In the genomic region with DNA sequence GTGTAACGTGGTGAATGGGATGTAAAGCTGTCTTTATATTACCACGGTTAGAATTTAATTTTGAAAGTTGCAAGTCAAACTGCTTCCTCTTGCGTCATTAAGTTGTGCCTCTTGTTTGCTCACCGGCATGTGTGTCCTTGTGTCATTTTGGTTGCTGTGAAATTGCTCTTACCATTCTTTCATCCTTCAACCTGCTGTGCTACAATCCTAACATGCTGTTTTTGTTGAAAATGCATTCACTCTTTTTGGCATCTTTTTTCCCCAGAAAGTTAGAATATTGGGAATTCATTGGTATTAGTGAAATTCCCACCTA, we compare ENCODE assay signal across 2 cellular contexts.
A peak's percentile ranks its signal among the peaks of the same experiment; 100 is the strongest.
TF ChIP-seq lines count a peak whose summit lies in the region.

No MANE protein-coding gene starts in this region.

TF ChIP-seq in GM23338, 12 proteins besides CTCF, POLR2A, EP300 and RAD21 (continues in another document):
- TF ChIP-seq CREB1 (CRISPR knock-in tag; IDR thresholded peaks at IDR 0.05; ENCODE audit: low read depth) (no peak), STAT1 (IDR thresholded peaks at IDR 0.05; ENCODE audit: unreplicated experiment) (no peak), JUNB (IDR thresholded peaks at IDR 0.05; ENCODE audit: unreplicated experiment) (no peak), EZH2 (IDR thresholded peaks at IDR 0.05; ENCODE audit: low read depth, unreplicated experiment) (no peak), POLR2AphosphoS5 (IDR thresholded peaks at IDR 0.05; ENCODE audit: low read depth) (no peak), EZH2phosphoT487 (IDR thresholded peaks at IDR 0.05; ENCODE audit: unreplicated experiment) (no peak), ZNF114 (CRISPR knock-in tag; IDR thresholded peaks at IDR 0.05) (no peak), NANOG (IDR thresholded peaks at IDR 0.05; ENCODE audit: borderline replicate concordance) (no peak)
- TF ChIP-seq, protein P1, sequence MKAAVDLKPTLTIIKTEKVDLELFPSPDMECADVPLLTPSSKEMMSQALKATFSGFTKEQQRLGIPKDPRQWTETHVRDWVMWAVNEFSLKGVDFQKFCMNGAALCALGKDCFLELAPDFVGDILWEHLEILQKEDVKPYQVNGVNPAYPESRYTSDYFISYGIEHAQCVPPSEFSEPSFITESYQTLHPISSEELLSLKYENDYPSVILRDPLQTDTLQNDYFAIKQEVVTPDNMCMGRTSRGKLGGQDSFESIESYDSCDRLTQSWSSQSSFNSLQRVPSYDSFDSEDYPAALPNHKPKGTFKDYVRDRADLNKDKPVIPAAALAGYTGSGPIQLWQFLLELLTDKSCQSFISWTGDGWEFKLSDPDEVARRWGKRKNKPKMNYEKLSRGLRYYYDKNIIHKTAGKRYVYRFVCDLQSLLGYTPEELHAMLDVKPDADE (IDR thresholded peaks at IDR 0.05), result no peak
- TF ChIP-seq, protein P2, sequence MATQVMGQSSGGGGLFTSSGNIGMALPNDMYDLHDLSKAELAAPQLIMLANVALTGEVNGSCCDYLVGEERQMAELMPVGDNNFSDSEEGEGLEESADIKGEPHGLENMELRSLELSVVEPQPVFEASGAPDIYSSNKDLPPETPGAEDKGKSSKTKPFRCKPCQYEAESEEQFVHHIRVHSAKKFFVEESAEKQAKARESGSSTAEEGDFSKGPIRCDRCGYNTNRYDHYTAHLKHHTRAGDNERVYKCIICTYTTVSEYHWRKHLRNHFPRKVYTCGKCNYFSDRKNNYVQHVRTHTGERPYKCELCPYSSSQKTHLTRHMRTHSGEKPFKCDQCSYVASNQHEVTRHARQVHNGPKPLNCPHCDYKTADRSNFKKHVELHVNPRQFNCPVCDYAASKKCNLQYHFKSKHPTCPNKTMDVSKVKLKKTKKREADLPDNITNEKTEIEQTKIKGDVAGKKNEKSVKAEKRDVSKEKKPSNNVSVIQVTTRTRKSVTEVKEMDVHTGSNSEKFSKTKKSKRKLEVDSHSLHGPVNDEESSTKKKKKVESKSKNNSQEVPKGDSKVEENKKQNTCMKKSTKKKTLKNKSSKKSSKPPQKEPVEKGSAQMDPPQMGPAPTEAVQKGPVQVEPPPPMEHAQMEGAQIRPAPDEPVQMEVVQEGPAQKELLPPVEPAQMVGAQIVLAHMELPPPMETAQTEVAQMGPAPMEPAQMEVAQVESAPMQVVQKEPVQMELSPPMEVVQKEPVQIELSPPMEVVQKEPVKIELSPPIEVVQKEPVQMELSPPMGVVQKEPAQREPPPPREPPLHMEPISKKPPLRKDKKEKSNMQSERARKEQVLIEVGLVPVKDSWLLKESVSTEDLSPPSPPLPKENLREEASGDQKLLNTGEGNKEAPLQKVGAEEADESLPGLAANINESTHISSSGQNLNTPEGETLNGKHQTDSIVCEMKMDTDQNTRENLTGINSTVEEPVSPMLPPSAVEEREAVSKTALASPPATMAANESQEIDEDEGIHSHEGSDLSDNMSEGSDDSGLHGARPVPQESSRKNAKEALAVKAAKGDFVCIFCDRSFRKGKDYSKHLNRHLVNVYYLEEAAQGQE (IDR thresholded peaks at IDR 0.05; ENCODE audit: unreplicated experiment), result no peak
- TF ChIP-seq, protein P3, sequence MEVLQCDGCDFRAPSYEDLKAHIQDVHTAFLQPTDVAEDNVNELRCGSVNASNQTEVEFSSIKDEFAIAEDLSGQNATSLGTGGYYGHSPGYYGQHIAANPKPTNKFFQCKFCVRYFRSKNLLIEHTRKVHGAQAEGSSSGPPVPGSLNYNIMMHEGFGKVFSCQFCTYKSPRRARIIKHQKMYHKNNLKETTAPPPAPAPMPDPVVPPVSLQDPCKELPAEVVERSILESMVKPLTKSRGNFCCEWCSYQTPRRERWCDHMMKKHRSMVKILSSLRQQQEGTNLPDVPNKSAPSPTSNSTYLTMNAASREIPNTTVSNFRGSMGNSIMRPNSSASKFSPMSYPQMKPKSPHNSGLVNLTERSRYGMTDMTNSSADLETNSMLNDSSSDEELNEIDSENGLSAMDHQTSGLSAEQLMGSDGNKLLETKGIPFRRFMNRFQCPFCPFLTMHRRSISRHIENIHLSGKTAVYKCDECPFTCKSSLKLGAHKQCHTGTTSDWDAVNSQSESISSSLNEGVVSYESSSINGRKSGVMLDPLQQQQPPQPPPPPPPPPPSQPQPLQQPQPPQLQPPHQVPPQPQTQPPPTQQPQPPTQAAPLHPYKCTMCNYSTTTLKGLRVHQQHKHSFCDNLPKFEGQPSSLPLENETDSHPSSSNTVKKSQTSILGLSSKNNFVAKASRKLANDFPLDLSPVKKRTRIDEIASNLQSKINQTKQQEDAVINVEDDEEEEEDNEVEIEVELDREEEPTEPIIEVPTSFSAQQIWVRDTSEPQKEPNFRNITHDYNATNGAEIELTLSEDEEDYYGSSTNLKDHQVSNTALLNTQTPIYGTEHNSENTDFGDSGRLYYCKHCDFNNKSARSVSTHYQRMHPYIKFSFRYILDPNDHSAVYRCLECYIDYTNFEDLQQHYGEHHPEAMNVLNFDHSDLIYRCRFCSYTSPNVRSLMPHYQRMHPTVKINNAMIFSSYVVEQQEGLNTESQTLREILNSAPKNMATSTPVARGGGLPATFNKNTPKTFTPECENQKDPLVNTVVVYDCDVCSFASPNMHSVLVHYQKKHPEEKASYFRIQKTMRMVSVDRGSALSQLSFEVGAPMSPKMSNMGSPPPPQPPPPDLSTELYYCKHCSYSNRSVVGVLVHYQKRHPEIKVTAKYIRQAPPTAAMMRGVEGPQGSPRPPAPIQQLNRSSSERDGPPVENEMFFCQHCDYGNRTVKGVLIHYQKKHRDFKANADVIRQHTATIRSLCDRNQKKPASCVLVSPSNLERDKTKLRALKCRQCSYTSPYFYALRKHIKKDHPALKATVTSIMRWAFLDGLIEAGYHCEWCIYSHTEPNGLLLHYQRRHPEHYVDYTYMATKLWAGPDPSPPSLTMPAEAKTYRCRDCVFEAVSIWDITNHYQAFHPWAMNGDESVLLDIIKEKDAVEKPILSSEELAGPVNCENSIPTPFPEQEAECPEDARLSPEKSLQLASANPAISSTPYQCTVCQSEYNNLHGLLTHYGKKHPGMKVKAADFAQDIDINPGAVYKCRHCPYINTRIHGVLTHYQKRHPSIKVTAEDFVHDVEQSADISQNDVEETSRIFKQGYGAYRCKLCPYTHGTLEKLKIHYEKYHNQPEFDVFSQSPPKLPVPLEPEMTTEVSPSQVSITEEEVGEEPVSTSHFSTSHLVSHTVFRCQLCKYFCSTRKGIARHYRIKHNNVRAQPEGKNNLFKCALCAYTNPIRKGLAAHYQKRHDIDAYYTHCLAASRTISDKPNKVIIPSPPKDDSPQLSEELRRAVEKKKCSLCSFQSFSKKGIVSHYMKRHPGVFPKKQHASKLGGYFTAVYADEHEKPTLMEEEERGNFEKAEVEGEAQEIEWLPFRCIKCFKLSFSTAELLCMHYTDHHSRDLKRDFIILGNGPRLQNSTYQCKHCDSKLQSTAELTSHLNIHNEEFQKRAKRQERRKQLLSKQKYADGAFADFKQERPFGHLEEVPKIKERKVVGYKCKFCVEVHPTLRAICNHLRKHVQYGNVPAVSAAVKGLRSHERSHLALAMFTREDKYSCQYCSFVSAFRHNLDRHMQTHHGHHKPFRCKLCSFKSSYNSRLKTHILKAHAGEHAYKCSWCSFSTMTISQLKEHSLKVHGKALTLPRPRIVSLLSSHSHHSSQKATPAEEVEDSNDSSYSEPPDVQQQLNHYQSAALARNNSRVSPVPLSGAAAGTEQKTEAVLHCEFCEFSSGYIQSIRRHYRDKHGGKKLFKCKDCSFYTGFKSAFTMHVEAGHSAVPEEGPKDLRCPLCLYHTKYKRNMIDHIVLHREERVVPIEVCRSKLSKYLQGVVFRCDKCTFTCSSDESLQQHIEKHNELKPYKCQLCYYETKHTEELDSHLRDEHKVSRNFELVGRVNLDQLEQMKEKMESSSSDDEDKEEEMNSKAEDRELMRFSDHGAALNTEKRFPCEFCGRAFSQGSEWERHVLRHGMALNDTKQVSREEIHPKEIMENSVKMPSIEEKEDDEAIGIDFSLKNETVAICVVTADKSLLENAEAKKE (CRISPR knock-in tag; IDR thresholded peaks at IDR 0.05), result no peak

TF ChIP-seq in HepG2, 621 proteins besides CTCF, POLR2A, EP300 and RAD21 (continues in another document):
- no peak for TF ChIP-seq ELF4 (CRISPR knock-in tag; IDR thresholded peaks at IDR 0.05; ENCODE audit: borderline replicate concordance)
- no peak for TF ChIP-seq KLF15 (CRISPR knock-in tag; IDR thresholded peaks at IDR 0.05; ENCODE audit: borderline replicate concordance)
- TF ChIP-seq, protein P4, sequence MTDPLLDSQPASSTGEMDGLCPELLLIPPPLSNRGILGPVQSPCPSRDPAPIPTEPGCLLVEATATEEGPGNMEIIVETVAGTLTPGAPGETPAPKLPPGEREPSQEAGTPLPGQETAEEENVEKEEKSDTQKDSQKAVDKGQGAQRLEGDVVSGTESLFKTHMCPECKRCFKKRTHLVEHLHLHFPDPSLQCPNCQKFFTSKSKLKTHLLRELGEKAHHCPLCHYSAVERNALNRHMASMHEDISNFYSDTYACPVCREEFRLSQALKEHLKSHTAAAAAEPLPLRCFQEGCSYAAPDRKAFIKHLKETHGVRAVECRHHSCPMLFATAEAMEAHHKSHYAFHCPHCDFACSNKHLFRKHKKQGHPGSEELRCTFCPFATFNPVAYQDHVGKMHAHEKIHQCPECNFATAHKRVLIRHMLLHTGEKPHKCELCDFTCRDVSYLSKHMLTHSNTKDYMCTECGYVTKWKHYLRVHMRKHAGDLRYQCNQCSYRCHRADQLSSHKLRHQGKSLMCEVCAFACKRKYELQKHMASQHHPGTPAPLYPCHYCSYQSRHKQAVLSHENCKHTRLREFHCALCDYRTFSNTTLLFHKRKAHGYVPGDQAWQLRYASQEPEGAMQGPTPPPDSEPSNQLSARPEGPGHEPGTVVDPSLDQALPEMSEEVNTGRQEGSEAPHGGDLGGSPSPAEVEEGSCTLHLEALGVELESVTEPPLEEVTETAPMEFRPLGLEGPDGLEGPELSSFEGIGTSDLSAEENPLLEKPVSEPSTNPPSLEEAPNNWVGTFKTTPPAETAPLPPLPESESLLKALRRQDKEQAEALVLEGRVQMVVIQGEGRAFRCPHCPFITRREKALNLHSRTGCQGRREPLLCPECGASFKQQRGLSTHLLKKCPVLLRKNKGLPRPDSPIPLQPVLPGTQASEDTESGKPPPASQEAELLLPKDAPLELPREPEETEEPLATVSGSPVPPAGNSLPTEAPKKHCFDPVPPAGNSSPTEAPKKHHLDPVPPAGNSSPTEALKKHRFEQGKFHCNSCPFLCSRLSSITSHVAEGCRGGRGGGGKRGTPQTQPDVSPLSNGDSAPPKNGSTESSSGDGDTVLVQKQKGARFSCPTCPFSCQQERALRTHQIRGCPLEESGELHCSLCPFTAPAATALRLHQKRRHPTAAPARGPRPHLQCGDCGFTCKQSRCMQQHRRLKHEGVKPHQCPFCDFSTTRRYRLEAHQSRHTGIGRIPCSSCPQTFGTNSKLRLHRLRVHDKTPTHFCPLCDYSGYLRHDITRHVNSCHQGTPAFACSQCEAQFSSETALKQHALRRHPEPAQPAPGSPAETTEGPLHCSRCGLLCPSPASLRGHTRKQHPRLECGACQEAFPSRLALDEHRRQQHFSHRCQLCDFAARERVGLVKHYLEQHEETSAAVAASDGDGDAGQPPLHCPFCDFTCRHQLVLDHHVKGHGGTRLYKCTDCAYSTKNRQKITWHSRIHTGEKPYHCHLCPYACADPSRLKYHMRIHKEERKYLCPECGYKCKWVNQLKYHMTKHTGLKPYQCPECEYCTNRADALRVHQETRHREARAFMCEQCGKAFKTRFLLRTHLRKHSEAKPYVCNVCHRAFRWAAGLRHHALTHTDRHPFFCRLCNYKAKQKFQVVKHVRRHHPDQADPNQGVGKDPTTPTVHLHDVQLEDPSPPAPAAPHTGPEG (CRISPR knock-in tag; IDR thresholded peaks at IDR 0.05), result no peak
- TF ChIP-seq, protein P5, sequence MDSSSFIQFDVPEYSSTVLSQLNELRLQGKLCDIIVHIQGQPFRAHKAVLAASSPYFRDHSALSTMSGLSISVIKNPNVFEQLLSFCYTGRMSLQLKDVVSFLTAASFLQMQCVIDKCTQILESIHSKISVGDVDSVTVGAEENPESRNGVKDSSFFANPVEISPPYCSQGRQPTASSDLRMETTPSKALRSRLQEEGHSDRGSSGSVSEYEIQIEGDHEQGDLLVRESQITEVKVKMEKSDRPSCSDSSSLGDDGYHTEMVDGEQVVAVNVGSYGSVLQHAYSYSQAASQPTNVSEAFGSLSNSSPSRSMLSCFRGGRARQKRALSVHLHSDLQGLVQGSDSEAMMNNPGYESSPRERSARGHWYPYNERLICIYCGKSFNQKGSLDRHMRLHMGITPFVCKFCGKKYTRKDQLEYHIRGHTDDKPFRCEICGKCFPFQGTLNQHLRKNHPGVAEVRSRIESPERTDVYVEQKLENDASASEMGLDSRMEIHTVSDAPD (CRISPR knock-in tag; IDR thresholded peaks at IDR 0.05), result no peak
- no peak for TF ChIP-seq PAWR (CRISPR knock-in tag; IDR thresholded peaks at IDR 0.05; ENCODE audit: borderline replicate concordance)
- TF ChIP-seq PCBP2 (optimal IDR thresholded peaks at IDR 0.05; ENCODE audit: low read depth, low read length, poor library complexity, severe bottlenecking), result no peak
- no peak for TF ChIP-seq GLI4 (CRISPR knock-in tag; IDR thresholded peaks at IDR 0.05; ENCODE audit: borderline replicate concordance)
- TF ChIP-seq, protein P6, sequence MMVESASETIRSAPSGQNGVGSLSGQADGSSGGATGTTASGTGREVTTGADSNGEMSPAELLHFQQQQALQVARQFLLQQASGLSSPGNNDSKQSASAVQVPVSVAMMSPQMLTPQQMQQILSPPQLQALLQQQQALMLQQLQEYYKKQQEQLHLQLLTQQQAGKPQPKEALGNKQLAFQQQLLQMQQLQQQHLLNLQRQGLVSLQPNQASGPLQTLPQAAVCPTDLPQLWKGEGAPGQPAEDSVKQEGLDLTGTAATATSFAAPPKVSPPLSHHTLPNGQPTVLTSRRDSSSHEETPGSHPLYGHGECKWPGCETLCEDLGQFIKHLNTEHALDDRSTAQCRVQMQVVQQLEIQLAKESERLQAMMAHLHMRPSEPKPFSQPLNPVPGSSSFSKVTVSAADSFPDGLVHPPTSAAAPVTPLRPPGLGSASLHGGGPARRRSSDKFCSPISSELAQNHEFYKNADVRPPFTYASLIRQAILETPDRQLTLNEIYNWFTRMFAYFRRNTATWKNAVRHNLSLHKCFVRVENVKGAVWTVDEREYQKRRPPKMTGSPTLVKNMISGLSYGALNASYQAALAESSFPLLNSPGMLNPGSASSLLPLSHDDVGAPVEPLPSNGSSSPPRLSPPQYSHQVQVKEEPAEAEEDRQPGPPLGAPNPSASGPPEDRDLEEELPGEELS (CRISPR knock-in tag; IDR thresholded peaks at IDR 0.05), result peak; percentile 61; the same call in 1 of the 2 replicates
- no peak for TF ChIP-seq TMF1 (CRISPR knock-in tag; IDR thresholded peaks at IDR 0.05; ENCODE audit: low read depth)
- TF ChIP-seq SRSF4 (IDR thresholded peaks at IDR 0.05; ENCODE audit: low read depth, low read length, poor library complexity, severe bottlenecking), result no peak
- TF ChIP-seq LCORL (IDR thresholded peaks at IDR 0.05), result no peak
- TF ChIP-seq LCORL (CRISPR knock-in tag; IDR thresholded peaks at IDR 0.05), result no peak
- no peak for TF ChIP-seq HNRNPL (IDR thresholded peaks at IDR 0.05; ENCODE audit: low read depth, low read length)
- TF ChIP-seq NBN (conservative IDR thresholded peaks at IDR 0.05), result no peak
- no peak for TF ChIP-seq SALL2 (CRISPR knock-in tag; IDR thresholded peaks at IDR 0.05)
- no peak for TF ChIP-seq ARNTL (CRISPR knock-in tag; IDR thresholded peaks at IDR 0.05)
- TF ChIP-seq, protein P7, sequence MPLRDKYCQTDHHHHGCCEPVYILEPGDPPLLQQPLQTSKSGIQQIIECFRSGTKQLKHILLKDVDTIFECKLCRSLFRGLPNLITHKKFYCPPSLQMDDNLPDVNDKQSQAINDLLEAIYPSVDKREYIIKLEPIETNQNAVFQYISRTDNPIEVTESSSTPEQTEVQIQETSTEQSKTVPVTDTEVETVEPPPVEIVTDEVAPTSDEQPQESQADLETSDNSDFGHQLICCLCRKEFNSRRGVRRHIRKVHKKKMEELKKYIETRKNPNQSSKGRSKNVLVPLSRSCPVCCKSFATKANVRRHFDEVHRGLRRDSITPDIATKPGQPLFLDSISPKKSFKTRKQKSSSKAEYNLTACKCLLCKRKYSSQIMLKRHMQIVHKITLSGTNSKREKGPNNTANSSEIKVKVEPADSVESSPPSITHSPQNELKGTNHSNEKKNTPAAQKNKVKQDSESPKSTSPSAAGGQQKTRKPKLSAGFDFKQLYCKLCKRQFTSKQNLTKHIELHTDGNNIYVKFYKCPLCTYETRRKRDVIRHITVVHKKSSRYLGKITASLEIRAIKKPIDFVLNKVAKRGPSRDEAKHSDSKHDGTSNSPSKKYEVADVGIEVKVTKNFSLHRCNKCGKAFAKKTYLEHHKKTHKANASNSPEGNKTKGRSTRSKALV (CRISPR knock-in tag; IDR thresholded peaks at IDR 0.05), result no peak
- TF ChIP-seq ZBTB8A (CRISPR knock-in tag; IDR thresholded peaks at IDR 0.05; ENCODE audit: borderline replicate concordance, low read depth), result no peak
